Comparison of ENCODE assay signal across 1 cellular context in the genomic region with DNA sequence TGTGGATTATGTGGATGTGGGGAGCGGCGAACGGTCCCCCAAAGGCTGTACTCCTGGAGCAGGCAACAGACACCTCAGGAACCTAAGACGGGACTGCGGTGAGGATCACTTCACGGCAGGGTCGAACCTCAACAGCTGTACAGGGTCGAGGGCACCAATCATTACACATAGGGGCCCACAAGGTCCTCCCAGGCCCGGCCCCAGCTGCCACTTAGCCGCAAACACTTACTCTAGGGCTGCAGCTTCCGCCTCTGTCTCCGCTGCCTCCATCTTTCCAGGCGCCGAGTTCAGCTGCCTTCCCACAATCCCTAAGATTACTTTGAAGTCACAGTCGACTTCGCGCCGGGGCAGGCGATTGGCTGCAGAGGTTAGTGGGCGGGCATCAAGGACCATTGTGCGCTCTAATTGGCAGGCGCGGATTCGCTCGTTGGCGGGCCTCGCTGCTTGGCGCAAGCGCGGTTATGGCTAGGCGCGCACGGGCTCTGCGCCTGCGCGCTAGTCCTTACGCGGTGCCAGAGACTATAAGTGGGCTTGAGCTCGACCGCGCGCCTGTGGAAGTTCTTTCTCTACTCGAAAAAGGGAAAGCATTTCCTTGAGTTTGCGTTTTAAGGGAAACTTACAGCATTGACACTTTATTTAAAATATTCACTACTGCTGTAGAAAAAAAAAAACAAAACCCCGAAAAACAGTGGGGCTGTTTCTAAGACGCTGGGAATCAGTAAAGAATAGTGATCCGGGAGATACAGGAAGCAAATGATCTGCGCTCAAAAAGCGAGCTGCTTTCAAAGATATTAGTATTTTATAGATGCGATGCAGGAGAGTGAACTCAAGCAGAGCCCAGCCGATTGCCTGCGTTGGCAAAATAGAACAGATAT.
TF ChIP-seq lines count a peak whose summit lies in the region.

A gene with protein sequence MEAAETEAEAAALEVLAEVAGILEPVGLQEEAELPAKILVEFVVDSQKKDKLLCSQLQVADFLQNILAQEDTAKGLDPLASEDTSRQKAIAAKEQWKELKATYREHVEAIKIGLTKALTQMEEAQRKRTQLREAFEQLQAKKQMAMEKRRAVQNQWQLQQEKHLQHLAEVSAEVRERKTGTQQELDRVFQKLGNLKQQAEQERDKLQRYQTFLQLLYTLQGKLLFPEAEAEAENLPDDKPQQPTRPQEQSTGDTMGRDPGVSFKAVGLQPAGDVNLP (minus strand): TSS at position 293 of the 875 bp plus-strand sequence. CDS start 23 bp downstream, at position 270.

TF ChIP-seq in K562, 482 proteins besides CTCF, POLR2A, EP300 and RAD21 (continued from another document and continues in another):
- TF ChIP-seq RERE (CRISPR knock-in tag; IDR thresholded peaks at IDR 0.05; ENCODE audit: borderline replicate concordance) (no peak), ATF1 (CRISPR knock-in tag; IDR thresholded peaks at IDR 0.05) (no peak), ATF1 (tag; IDR thresholded peaks at IDR 0.05) (peak; percentile 80), USF1 (CRISPR knock-in tag; IDR thresholded peaks at IDR 0.05) (no peak), RUNX1 (IDR thresholded peaks at IDR 0.05; ENCODE audit: low read depth) (no peak), SRF (CRISPR knock-in tag; IDR thresholded peaks at IDR 0.05) (peak in 1 of 2 experiments; percentile 26; a peak in 1 of 4 replicates), MAX (CRISPR knock-in tag; IDR thresholded peaks at IDR 0.05) (no peak), DPF2 (IDR thresholded peaks at IDR 0.05) (no peak), E4F1 (CRISPR knock-in tag; IDR thresholded peaks at IDR 0.05; ENCODE audit: borderline replicate concordance) (no peak), TAF9B (IDR thresholded peaks at IDR 0.05; ENCODE audit: partially characterized antibody) (peak; percentile 73), HDAC1 (IDR thresholded peaks at IDR 0.05) (peak in 1 of 2 experiments; percentile 92; a peak in 2 of 4 replicates), ZFP36 (IDR thresholded peaks at IDR 0.05; ENCODE audit: low read depth, low read length, partially characterized antibody) (no peak), CREM (IDR thresholded peaks at IDR 0.05; ENCODE audit: low read depth) (peak; percentile 75), RBM22 (IDR thresholded peaks at IDR 0.05; ENCODE audit: low read depth, low read length, poor library complexity, severe bottlenecking) (no peak), ARHGAP35 (IDR thresholded peaks at IDR 0.05; ENCODE audit: partially characterized antibody) (no peak), FOSL1 (tag; conservative IDR thresholded peaks at IDR 0.05) (no peak), KAT7 (CRISPR knock-in tag; IDR thresholded peaks at IDR 0.05; ENCODE audit: borderline replicate concordance) (no peak), NFIC (IDR thresholded peaks at IDR 0.05) (no peak), ZNF140 (CRISPR knock-in tag; IDR thresholded peaks at IDR 0.05) (no peak), SAFB2 (IDR thresholded peaks at IDR 0.05; ENCODE audit: borderline replicate concordance, low read depth, low read length, severe bottlenecking) (no peak), SMARCA5 (IDR thresholded peaks at IDR 0.05) (no peak), ZSCAN32 (CRISPR knock-in tag; IDR thresholded peaks at IDR 0.05) (no peak), SRSF7 (optimal IDR thresholded peaks at IDR 0.05; ENCODE audit: low read depth, low read length) (no peak), DDX20 (tag; IDR thresholded peaks at IDR 0.05; ENCODE audit: low read depth) (no peak), ETV1 (tag; conservative IDR thresholded peaks at IDR 0.05; ENCODE audit: low read depth) (no peak), TBP (optimal IDR thresholded peaks at IDR 0.05; ENCODE audit: low read depth, low read length) (peak; percentile 85), MEIS2 (IDR thresholded peaks at IDR 0.05; ENCODE audit: partially characterized antibody) (peak; percentile 87)
- TF ChIP-seq, protein P1, sequence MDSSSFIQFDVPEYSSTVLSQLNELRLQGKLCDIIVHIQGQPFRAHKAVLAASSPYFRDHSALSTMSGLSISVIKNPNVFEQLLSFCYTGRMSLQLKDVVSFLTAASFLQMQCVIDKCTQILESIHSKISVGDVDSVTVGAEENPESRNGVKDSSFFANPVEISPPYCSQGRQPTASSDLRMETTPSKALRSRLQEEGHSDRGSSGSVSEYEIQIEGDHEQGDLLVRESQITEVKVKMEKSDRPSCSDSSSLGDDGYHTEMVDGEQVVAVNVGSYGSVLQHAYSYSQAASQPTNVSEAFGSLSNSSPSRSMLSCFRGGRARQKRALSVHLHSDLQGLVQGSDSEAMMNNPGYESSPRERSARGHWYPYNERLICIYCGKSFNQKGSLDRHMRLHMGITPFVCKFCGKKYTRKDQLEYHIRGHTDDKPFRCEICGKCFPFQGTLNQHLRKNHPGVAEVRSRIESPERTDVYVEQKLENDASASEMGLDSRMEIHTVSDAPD (CRISPR knock-in tag; IDR thresholded peaks at IDR 0.05): no peak
- TF ChIP-seq, protein P2, sequence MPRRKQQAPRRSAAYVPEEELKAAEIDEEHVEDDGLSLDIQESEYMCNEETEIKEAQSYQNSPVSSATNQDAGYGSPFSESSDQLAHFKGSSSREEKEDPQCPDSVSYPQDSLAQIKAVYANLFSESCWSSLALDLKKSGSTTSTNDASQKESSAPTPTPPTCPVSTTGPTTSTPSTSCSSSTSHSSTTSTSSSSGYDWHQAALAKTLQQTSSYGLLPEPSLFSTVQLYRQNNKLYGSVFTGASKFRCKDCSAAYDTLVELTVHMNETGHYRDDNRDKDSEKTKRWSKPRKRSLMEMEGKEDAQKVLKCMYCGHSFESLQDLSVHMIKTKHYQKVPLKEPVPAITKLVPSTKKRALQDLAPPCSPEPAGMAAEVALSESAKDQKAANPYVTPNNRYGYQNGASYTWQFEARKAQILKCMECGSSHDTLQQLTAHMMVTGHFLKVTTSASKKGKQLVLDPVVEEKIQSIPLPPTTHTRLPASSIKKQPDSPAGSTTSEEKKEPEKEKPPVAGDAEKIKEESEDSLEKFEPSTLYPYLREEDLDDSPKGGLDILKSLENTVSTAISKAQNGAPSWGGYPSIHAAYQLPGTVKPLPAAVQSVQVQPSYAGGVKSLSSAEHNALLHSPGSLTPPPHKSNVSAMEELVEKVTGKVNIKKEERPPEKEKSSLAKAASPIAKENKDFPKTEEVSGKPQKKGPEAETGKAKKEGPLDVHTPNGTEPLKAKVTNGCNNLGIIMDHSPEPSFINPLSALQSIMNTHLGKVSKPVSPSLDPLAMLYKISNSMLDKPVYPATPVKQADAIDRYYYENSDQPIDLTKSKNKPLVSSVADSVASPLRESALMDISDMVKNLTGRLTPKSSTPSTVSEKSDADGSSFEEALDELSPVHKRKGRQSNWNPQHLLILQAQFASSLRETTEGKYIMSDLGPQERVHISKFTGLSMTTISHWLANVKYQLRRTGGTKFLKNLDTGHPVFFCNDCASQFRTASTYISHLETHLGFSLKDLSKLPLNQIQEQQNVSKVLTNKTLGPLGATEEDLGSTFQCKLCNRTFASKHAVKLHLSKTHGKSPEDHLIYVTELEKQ (CRISPR knock-in tag; IDR thresholded peaks at IDR 0.05): no peak
- TF ChIP-seq, protein P3, sequence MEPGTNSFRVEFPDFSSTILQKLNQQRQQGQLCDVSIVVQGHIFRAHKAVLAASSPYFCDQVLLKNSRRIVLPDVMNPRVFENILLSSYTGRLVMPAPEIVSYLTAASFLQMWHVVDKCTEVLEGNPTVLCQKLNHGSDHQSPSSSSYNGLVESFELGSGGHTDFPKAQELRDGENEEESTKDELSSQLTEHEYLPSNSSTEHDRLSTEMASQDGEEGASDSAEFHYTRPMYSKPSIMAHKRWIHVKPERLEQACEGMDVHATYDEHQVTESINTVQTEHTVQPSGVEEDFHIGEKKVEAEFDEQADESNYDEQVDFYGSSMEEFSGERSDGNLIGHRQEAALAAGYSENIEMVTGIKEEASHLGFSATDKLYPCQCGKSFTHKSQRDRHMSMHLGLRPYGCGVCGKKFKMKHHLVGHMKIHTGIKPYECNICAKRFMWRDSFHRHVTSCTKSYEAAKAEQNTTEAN (CRISPR knock-in tag; IDR thresholded peaks at IDR 0.05): no peak
- TF ChIP-seq, protein P4, sequence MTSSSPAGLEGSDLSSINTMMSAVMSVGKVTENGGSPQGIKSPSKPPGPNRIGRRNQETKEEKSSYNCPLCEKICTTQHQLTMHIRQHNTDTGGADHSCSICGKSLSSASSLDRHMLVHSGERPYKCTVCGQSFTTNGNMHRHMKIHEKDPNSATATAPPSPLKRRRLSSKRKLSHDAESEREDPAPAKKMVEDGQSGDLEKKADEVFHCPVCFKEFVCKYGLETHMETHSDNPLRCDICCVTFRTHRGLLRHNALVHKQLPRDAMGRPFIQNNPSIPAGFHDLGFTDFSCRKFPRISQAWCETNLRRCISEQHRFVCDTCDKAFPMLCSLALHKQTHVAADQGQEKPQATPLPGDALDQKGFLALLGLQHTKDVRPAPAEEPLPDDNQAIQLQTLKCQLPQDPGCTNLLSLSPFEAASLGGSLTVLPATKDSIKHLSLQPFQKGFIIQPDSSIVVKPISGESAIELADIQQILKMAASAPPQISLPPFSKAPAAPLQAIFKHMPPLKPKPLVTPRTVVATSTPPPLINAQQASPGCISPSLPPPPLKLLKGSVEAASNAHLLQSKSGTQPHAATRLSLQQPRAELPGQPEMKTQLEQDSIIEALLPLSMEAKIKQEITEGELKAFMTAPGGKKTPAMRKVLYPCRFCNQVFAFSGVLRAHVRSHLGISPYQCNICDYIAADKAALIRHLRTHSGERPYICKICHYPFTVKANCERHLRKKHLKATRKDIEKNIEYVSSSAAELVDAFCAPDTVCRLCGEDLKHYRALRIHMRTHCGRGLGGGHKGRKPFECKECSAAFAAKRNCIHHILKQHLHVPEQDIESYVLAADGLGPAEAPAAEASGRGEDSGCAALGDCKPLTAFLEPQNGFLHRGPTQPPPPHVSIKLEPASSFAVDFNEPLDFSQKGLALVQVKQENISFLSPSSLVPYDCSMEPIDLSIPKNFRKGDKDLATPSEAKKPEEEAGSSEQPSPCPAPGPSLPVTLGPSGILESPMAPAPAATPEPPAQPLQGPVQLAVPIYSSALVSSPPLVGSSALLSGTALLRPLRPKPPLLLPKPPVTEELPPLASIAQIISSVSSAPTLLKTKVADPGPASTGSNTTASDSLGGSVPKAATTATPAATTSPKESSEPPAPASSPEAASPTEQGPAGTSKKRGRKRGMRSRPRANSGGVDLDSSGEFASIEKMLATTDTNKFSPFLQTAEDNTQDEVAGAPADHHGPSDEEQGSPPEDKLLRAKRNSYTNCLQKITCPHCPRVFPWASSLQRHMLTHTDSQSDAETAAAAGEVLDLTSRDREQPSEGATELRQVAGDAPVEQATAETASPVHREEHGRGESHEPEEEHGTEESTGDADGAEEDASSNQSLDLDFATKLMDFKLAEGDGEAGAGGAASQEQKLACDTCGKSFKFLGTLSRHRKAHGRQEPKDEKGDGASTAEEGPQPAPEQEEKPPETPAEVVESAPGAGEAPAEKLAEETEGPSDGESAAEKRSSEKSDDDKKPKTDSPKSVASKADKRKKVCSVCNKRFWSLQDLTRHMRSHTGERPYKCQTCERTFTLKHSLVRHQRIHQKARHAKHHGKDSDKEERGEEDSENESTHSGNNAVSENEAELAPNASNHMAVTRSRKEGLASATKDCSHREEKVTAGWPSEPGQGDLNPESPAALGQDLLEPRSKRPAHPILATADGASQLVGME (CRISPR knock-in tag; IDR thresholded peaks at IDR 0.05): no peak
